ENCODE assay signal across 1 cellular context in the genomic region with DNA sequence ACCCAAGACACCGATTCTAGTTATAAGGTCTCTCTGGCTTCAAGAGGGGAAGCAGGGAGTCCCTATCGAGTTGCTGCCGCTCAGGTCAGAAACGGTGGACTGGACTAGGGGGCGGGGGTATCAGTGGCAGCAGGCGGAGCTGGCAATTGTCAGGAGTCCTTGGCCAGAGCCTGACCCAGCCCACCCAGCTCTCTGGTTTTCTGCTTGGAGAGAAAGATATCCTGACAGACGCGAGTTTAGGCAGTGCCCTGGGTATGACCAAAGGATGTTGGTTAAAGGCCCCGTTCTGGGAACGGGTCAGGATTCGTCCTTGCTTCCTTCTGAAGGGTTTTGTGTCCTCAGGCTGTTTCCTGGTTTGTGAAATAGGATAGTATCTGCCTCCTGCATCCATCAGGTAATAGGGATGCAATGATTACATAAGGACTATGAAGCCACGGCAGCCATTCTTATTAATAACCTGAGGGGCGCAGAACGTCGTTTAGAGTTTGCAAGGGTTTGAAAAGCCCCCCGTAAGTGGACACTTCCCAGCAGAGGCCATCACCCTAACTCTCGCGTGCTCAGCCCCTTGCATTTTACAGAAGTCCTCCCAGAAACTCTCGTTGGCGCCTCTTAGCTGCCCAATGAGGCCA.
TF ChIP-seq lines count a peak whose summit lies in the region.

No MANE protein-coding gene starts in this region.

TF ChIP-seq in K562, 482 proteins besides CTCF, POLR2A, EP300 and RAD21 (continues in another document):
- TF ChIP-seq SAFB2 (IDR thresholded peaks at IDR 0.05; ENCODE audit: borderline replicate concordance, low read depth, low read length, severe bottlenecking) (no peak), ZNF274 (IDR thresholded peaks at IDR 0.05; ENCODE audit: borderline replicate concordance, low read depth, low read length) (no peak), THAP12 (CRISPR knock-in tag; IDR thresholded peaks at IDR 0.05) (0 out of 2 replicates have a peak, but pooled peaks have one; percentile 14), MYC (IDR thresholded peaks at IDR 0.05; ENCODE audit: low read depth, low read length) (no peak), MYC (CRISPR knock-in tag; IDR thresholded peaks at IDR 0.05; ENCODE audit: borderline replicate concordance, low read depth) (peak; percentile 59; the same call in 1 of the 2 replicates), SIN3B (IDR thresholded peaks at IDR 0.05; ENCODE audit: low read depth) (no peak), PHTF2 (CRISPR knock-in tag; IDR thresholded peaks at IDR 0.05) (no peak), CEBPB (tag; IDR thresholded peaks at IDR 0.05) (0 out of 2 replicates have a peak, but pooled peaks have one; percentile 35), DIDO1 (tag; IDR thresholded peaks at IDR 0.05; ENCODE audit: low read depth) (no peak), POLR2AphosphoS5 (IDR thresholded peaks at IDR 0.05; ENCODE audit: control insufficient read depth, insufficient read depth, low read depth, low read length) (peak; percentile 34; the same call in 1 of the 2 replicates), PHF8 (IDR thresholded peaks at IDR 0.05; ENCODE audit: borderline replicate concordance, low read length) (no peak), ADNP (tag; IDR thresholded peaks at IDR 0.05) (no peak), FOXJ3 (CRISPR knock-in tag; IDR thresholded peaks at IDR 0.05) (no peak), NR4A1 (CRISPR knock-in tag; IDR thresholded peaks at IDR 0.05) (no peak), NR4A1 (tag; IDR thresholded peaks at IDR 0.05) (no peak), YY1 (IDR thresholded peaks at IDR 0.05; ENCODE audit: borderline replicate concordance in 1 of 3, control insufficient read depth in 1 of 3, extremely low read depth in 1 of 3, insufficient read depth in 3 of 3, insufficient read length in 1 of 3, insufficient replicate concordance in 2 of 3, low read depth in 1 of 3, low read length in 2 of 3) (peak in 1 of 3 experiments; percentile 6), MCM3 (IDR thresholded peaks at IDR 0.05) (no peak), NCOA1 (IDR thresholded peaks at IDR 0.05; ENCODE audit: low read depth) (no peak), MAFF (IDR thresholded peaks at IDR 0.05; ENCODE audit: low read length) (no peak), ZNF263 (CRISPR knock-in tag; IDR thresholded peaks at IDR 0.05; ENCODE audit: borderline replicate concordance) (no peak), DMBX1 (CRISPR knock-in tag; IDR thresholded peaks at IDR 0.05; ENCODE audit: borderline replicate concordance) (no peak), FIP1L1 (IDR thresholded peaks at IDR 0.05; ENCODE audit: low read depth, low read length, poor library complexity, severe bottlenecking) (no peak), TAF1 (IDR thresholded peaks at IDR 0.05; ENCODE audit: control insufficient read depth, extremely low read depth, insufficient read depth, low read length, severe bottlenecking) (peak; percentile 58), CBFA2T3 (IDR thresholded peaks at IDR 0.05) (0 out of 2 replicates have a peak, but pooled peaks have one; percentile 13), KDM5B (IDR thresholded peaks at IDR 0.05; ENCODE audit: insufficient replicate concordance, low read depth, low read length) (no peak), MBD2 (IDR thresholded peaks at IDR 0.05; ENCODE audit: borderline replicate concordance, low read depth) (no peak), ARID1B (IDR thresholded peaks at IDR 0.05) (no peak), ZBTB7A (IDR thresholded peaks at IDR 0.05; ENCODE audit: borderline replicate concordance, control insufficient read depth, low read depth, low read length) (peak; percentile 73; the same call in 1 of the 2 replicates), SMAD4 (CRISPR knock-in tag; conservative IDR thresholded peaks at IDR 0.05) (0 out of 2 replicates have a peak, but pooled peaks have one; percentile 12), CUX1 (CRISPR knock-in tag; IDR thresholded peaks at IDR 0.05) (peak; percentile 82; the same call in 1 of the 2 replicates), RBBP5 (IDR thresholded peaks at IDR 0.05; ENCODE audit: borderline replicate concordance, insufficient read depth, low read length, poor library complexity, severe bottlenecking) (no peak), PKNOX1 (IDR thresholded peaks at IDR 0.05) (peak; percentile 32; the same call in 1 of the 2 replicates), ZNF512 (tag; IDR thresholded peaks at IDR 0.05) (no peak)
- TF ChIP-seq, protein P1, sequence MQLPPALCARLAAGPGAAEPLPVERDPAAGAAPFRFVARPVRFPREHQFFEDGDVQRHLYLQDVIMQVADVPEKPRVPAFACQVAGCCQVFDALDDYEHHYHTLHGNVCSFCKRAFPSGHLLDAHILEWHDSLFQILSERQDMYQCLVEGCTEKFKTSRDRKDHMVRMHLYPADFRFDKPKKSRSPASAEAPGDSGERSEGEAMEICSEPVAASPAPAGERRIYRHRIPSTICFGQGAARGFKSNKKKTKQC (CRISPR knock-in tag; IDR thresholded peaks at IDR 0.05) = no peak
- TF ChIP-seq, protein P2, sequence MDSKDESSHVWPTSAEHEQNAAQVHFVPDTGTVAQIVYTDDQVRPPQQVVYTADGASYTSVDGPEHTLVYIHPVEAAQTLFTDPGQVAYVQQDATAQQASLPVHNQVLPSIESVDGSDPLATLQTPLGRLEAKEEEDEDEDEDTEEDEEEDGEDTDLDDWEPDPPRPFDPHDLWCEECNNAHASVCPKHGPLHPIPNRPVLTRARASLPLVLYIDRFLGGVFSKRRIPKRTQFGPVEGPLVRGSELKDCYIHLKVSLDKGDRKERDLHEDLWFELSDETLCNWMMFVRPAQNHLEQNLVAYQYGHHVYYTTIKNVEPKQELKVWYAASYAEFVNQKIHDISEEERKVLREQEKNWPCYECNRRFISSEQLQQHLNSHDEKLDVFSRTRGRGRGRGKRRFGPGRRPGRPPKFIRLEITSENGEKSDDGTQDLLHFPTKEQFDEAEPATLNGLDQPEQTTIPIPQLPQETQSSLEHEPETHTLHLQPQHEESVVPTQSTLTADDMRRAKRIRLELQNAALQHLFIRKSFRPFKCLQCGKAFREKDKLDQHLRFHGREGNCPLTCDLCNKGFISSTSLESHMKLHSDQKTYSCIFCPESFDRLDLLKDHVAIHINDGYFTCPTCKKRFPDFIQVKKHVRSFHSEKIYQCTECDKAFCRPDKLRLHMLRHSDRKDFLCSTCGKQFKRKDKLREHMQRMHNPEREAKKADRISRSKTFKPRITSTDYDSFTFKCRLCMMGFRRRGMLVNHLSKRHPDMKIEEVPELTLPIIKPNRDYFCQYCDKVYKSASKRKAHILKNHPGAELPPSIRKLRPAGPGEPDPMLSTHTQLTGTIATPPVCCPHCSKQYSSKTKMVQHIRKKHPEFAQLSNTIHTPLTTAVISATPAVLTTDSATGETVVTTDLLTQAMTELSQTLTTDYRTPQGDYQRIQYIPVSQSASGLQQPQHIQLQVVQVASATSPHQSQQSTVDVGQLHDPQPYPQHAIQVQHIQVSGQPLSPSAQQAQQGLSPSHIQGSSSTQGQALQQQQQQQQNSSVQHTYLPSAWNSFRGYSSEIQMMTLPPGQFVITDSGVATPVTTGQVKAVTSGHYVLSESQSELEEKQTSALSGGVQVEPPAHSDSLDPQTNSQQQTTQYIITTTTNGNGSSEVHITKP (IDR thresholded peaks at IDR 0.05; ENCODE audit: partially characterized antibody) = peak; percentile 92
- TF ChIP-seq, protein P3, sequence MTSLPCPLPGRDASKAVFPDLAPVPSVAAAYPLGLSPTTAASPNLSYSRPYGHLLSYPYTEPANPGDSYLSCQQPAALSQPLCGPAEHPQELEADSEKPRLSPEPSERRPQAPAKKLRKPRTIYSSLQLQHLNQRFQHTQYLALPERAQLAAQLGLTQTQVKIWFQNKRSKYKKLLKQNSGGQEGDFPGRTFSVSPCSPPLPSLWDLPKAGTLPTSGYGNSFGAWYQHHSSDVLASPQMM (CRISPR knock-in tag; IDR thresholded peaks at IDR 0.05) = no peak
